In the genomic region with DNA sequence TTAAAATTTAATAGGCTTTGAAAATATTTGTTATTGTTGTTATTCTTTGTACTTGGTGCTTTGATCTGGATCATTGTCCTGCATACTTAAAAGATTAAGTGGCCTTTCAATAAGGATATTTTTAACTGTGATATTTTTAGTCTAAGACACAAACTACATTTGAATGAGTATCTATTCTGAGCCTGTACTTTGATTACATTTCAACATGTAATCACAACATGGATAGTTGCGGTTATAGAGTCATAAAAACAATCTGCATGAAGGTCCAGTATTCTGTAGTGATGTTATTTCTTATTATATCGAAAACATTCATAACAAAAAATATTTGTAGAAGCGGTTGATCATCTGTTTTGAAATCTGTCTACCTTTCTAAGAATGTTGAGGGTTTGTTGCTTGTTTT, we compare ENCODE assay signal across 17 cellular contexts.
"Had no signal": no experiment of that assay in that cellular context is flagged by ENCODE, and none has a peak within 500 bp of the region (broad histone marks: within the 10 kb centered on the region; RNA-seq: fewer than 3 reads in every experiment).

No MANE protein-coding gene starts in this region.

- H3K27ac ChIP-seq: ascending aorta, breast epithelium, foreskin keratinocyte, ovary, tibial nerve, vagina had no signal

- H3K27me3 ChIP-seq: ascending aorta, breast epithelium, dorsolateral prefrontal cortex, foreskin keratinocyte, ovary, tibial nerve, vagina had no signal

- DNase-seq: activated CD4-positive, alpha-beta T cell treated with anti-CD3 and anti-CD28 coated beads, Interleukin-2, amount 10 ng/mL, durations not matched to agents 7 days and 5 days; activated naive CD4-positive, alpha-beta T cell treated with anti-CD3 and anti-CD28 coated beads for 36 hours; activated naive CD8-positive, alpha-beta T cell treated with anti-CD3 and anti-CD28 coated beads, Interleukin-2, amount 50 U/mL, for 24 hours; dorsolateral prefrontal cortex; foreskin keratinocyte; left colon; mammary epithelial cell; naive thymus-derived CD4-positive, alpha-beta T cell; ovary; stimulated activated CD4-positive, alpha-beta T cell treated with anti-CD3 and anti-CD28 coated beads, Interleukin-4, amount 100 ng/mL, for 1 hour; stimulated activated naive B cell treated with anti-CD40 and anti-IgM and Interleukin-4, amounts not matched to agents 10 μg/mL and 1 μg/mL and 100 μg/mL, for 72 hours; SW 1271 had no signal

- H3K4me3 ChIP-seq: breast epithelium, dorsolateral prefrontal cortex, ovary, tibial nerve, vagina had no signal

- H3K36me3 ChIP-seq: ascending aorta, breast epithelium, ovary, vagina had no signal

- ATAC-seq: activated naive CD8-positive, alpha-beta T cell treated with anti-CD3 and anti-CD28 coated beads, Interleukin-2, amount 50 U/mL, for 24 hours; activated T-helper 17 cell treated with anti-CD3 and anti-CD28 coated beads, Interleukin-2, amount 50 U/mL, for 72 hours; foreskin keratinocyte; left colon; naive thymus-derived CD4-positive, alpha-beta T cell; stimulated activated naive B cell treated with anti-CD40 and anti-IgM and Interleukin-4, amounts not matched to agents 10 μg/mL and 1 μg/mL and 100 μg/mL, for 72 hours had no signal

- H3K4me1 ChIP-seq: breast epithelium had no signal

- H3K9me3 ChIP-seq: ascending aorta, breast epithelium, ovary, tibial nerve, vagina had no signal
